1 cellular context compared by ENCODE assay signal in genomic region chr18:57446322-57446721, GRCh38.
TF ChIP-seq lines count a peak whose summit lies in the region.

No MANE protein-coding gene starts in this region.

TF ChIP-seq in HepG2, 621 proteins besides CTCF, POLR2A, EP300 and RAD21 (continued from another document):
- TF ChIP-seq, protein P1, sequence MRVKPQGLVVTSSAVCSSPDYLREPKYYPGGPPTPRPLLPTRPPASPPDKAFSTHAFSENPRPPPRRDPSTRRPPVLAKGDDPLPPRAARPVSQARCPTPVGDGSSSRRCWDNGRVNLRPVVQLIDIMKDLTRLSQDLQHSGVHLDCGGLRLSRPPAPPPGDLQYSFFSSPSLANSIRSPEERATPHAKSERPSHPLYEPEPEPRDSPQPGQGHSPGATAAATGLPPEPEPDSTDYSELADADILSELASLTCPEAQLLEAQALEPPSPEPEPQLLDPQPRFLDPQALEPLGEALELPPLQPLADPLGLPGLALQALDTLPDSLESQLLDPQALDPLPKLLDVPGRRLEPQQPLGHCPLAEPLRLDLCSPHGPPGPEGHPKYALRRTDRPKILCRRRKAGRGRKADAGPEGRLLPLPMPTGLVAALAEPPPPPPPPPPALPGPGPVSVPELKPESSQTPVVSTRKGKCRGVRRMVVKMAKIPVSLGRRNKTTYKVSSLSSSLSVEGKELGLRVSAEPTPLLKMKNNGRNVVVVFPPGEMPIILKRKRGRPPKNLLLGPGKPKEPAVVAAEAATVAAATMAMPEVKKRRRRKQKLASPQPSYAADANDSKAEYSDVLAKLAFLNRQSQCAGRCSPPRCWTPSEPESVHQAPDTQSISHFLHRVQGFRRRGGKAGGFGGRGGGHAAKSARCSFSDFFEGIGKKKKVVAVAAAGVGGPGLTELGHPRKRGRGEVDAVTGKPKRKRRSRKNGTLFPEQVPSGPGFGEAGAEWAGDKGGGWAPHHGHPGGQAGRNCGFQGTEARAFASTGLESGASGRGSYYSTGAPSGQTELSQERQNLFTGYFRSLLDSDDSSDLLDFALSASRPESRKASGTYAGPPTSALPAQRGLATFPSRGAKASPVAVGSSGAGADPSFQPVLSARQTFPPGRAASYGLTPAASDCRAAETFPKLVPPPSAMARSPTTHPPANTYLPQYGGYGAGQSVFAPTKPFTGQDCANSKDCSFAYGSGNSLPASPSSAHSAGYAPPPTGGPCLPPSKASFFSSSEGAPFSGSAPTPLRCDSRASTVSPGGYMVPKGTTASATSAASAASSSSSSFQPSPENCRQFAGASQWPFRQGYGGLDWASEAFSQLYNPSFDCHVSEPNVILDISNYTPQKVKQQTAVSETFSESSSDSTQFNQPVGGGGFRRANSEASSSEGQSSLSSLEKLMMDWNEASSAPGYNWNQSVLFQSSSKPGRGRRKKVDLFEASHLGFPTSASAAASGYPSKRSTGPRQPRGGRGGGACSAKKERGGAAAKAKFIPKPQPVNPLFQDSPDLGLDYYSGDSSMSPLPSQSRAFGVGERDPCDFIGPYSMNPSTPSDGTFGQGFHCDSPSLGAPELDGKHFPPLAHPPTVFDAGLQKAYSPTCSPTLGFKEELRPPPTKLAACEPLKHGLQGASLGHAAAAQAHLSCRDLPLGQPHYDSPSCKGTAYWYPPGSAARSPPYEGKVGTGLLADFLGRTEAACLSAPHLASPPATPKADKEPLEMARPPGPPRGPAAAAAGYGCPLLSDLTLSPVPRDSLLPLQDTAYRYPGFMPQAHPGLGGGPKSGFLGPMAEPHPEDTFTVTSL (CRISPR knock-in tag; IDR thresholded peaks at IDR 0.05; ENCODE audit: borderline replicate concordance) = 0 out of 2 replicates have a peak, but pooled peaks have one; percentile 7
- TF ChIP-seq HNRNPK (IDR thresholded peaks at IDR 0.05; ENCODE audit: low read depth, low read length, poor library complexity, severe bottlenecking) (peak; percentile 54), MXI1 (IDR thresholded peaks at IDR 0.05; ENCODE audit: borderline replicate concordance, low read depth, low read length) (no peak), MIXL1 (CRISPR knock-in tag; IDR thresholded peaks at IDR 0.05) (no peak), ZNF597 (CRISPR knock-in tag; IDR thresholded peaks at IDR 0.05) (no peak), SMC3 (IDR thresholded peaks at IDR 0.05; ENCODE audit: low read length) (peak; percentile 68), HDAC1 (CRISPR knock-in tag; IDR thresholded peaks at IDR 0.05) (0 out of 2 replicates have a peak, but pooled peaks have one; percentile 24), REST (IDR thresholded peaks at IDR 0.05; ENCODE audit: borderline replicate concordance in 1 of 2, low read depth in 1 of 2, low read length in 2 of 2) (peak; percentile 16 to 55), NFKB2 (CRISPR knock-in tag; IDR thresholded peaks at IDR 0.05; ENCODE audit: borderline replicate concordance) (no peak), SAP130 (CRISPR knock-in tag; IDR thresholded peaks at IDR 0.05; ENCODE audit: low read depth) (0 out of 2 replicates have a peak, but pooled peaks have one; percentile 10), HOXA5 (CRISPR knock-in tag; IDR thresholded peaks at IDR 0.05) (0 out of 2 replicates have a peak, but pooled peaks have one; percentile 1), HOXA3 (CRISPR knock-in tag; IDR thresholded peaks at IDR 0.05) (0 out of 2 replicates have a peak, but pooled peaks have one; percentile 20), ZNF329 (CRISPR knock-in tag; IDR thresholded peaks at IDR 0.05; ENCODE audit: low read depth) (no peak), ZFP36 (IDR thresholded peaks at IDR 0.05; ENCODE audit: borderline replicate concordance, low read depth, low read length, partially characterized antibody) (no peak), NFE2L2 (IDR thresholded peaks at IDR 0.05; ENCODE audit: low read length) (no peak), ZNF562 (CRISPR knock-in tag; IDR thresholded peaks at IDR 0.05; ENCODE audit: borderline replicate concordance) (no peak), TIGD3 (CRISPR knock-in tag; IDR thresholded peaks at IDR 0.05; ENCODE audit: borderline replicate concordance) (no peak), STAG1 (CRISPR knock-in tag; IDR thresholded peaks at IDR 0.05) (peak; percentile 84), SNAPC5 (CRISPR knock-in tag; IDR thresholded peaks at IDR 0.05; ENCODE audit: borderline replicate concordance) (no peak), PITX1 (CRISPR knock-in tag; IDR thresholded peaks at IDR 0.05) (0 out of 2 replicates have a peak, but pooled peaks have one; percentile 10), MEF2D (CRISPR knock-in tag; IDR thresholded peaks at IDR 0.05) (0 out of 2 replicates have a peak, but pooled peaks have one; percentile 12), JARID2 (CRISPR knock-in tag; IDR thresholded peaks at IDR 0.05; ENCODE audit: insufficient replicate concordance) (peak; percentile 19), ZNF263 (CRISPR knock-in tag; IDR thresholded peaks at IDR 0.05) (peak; percentile 92), ZNF180 (CRISPR knock-in tag; IDR thresholded peaks at IDR 0.05; ENCODE audit: borderline replicate concordance, low read depth) (no peak), ZNF10 (CRISPR knock-in tag; IDR thresholded peaks at IDR 0.05; ENCODE audit: borderline replicate concordance, low read depth) (no peak), MIER2 (CRISPR knock-in tag; IDR thresholded peaks at IDR 0.05) (peak; percentile 35; the same call in 1 of the 2 replicates), ZNF773 (CRISPR knock-in tag; IDR thresholded peaks at IDR 0.05; ENCODE audit: borderline replicate concordance) (no peak)
- TF ChIP-seq, protein P2, sequence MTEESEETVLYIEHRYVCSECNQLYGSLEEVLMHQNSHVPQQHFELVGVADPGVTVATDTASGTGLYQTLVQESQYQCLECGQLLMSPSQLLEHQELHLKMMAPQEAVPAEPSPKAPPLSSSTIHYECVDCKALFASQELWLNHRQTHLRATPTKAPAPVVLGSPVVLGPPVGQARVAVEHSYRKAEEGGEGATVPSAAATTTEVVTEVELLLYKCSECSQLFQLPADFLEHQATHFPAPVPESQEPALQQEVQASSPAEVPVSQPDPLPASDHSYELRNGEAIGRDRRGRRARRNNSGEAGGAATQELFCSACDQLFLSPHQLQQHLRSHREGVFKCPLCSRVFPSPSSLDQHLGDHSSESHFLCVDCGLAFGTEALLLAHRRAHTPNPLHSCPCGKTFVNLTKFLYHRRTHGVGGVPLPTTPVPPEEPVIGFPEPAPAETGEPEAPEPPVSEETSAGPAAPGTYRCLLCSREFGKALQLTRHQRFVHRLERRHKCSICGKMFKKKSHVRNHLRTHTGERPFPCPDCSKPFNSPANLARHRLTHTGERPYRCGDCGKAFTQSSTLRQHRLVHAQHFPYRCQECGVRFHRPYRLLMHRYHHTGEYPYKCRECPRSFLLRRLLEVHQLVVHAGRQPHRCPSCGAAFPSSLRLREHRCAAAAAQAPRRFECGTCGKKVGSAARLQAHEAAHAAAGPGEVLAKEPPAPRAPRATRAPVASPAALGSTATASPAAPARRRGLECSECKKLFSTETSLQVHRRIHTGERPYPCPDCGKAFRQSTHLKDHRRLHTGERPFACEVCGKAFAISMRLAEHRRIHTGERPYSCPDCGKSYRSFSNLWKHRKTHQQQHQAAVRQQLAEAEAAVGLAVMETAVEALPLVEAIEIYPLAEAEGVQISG (CRISPR knock-in tag; IDR thresholded peaks at IDR 0.05) = peak; percentile 4; the same call in 1 of the 2 replicates
- TF ChIP-seq, protein P3, sequence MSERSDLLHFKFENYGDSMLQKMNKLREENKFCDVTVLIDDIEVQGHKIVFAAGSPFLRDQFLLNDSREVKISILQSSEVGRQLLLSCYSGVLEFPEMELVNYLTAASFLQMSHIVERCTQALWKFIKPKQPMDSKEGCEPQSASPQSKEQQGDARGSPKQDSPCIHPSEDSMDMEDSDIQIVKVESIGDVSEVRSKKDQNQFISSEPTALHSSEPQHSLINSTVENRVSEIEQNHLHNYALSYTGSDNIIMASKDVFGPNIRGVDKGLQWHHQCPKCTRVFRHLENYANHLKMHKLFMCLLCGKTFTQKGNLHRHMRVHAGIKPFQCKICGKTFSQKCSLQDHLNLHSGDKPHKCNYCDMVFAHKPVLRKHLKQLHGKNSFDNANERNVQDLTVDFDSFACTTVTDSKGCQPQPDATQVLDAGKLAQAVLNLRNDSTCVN (CRISPR knock-in tag; IDR thresholded peaks at IDR 0.05; ENCODE audit: borderline replicate concordance) = no peak
- TF ChIP-seq, protein P4, sequence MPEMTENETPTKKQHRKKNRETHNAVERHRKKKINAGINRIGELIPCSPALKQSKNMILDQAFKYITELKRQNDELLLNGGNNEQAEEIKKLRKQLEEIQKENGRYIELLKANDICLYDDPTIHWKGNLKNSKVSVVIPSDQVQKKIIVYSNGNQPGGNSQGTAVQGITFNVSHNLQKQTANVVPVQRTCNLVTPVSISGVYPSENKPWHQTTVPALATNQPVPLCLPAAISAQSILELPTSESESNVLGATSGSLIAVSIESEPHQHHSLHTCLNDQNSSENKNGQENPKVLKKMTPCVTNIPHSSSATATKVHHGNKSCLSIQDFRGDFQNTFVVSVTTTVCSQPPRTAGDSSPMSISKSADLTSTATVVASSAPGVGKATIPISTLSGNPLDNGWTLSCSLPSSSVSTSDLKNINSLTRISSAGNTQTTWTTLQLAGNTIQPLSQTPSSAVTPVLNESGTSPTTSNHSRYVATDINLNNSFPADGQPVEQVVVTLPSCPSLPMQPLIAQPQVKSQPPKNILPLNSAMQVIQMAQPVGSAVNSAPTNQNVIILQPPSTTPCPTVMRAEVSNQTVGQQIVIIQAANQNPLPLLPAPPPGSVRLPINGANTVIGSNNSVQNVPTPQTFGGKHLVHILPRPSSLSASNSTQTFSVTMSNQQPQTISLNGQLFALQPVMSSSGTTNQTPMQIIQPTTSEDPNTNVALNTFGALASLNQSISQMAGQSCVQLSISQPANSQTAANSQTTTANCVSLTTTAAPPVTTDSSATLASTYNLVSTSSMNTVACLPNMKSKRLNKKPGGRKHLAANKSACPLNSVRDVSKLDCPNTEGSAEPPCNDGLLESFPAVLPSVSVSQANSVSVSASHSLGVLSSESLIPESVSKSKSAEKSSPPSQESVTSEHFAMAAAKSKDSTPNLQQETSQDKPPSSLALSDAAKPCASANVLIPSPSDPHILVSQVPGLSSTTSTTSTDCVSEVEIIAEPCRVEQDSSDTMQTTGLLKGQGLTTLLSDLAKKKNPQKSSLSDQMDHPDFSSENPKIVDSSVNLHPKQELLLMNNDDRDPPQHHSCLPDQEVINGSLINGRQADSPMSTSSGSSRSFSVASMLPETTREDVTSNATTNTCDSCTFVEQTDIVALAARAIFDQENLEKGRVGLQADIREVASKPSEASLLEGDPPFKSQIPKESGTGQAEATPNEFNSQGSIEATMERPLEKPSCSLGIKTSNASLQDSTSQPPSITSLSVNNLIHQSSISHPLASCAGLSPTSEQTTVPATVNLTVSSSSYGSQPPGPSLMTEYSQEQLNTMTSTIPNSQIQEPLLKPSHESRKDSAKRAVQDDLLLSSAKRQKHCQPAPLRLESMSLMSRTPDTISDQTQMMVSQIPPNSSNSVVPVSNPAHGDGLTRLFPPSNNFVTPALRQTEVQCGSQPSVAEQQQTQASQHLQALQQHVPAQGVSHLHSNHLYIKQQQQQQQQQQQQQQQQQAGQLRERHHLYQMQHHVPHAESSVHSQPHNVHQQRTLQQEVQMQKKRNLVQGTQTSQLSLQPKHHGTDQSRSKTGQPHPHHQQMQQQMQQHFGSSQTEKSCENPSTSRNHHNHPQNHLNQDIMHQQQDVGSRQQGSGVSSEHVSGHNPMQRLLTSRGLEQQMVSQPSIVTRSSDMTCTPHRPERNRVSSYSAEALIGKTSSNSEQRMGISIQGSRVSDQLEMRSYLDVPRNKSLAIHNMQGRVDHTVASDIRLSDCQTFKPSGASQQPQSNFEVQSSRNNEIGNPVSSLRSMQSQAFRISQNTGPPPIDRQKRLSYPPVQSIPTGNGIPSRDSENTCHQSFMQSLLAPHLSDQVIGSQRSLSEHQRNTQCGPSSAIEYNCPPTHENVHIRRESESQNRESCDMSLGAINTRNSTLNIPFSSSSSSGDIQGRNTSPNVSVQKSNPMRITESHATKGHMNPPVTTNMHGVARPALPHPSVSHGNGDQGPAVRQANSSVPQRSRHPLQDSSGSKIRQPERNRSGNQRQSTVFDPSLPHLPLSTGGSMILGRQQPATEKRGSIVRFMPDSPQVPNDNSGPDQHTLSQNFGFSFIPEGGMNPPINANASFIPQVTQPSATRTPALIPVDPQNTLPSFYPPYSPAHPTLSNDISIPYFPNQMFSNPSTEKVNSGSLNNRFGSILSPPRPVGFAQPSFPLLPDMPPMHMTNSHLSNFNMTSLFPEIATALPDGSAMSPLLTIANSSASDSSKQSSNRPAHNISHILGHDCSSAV (CRISPR knock-in tag; IDR thresholded peaks at IDR 0.05; ENCODE audit: borderline replicate concordance) = no peak
